10 cellular contexts compared by ENCODE assay signal in the genomic region with DNA sequence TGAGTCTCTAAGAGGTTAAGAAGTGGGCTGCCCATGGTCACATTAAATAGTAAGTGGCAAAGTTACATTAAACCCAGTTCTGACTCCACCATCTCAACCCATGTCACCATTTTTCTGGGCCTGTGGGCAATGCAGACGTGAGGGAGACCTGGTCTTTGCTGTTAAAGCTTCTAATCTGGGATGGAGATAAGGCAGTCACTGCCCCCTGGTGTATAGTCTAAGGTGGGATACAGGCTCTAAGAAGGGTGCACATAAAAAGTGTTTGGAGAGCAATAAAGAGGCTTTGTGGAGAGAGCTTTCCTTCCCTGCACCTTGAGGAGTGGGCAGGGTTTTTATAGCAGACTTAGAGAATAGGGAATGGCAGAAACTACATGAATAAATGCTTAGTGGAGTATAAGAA.
DNase-seq lines count a peak whose midpoint lies in the region; ATAC-seq and TF ChIP-seq lines count a peak whose summit lies in the region.
"Had no signal": no experiment of that assay in that cellular context is flagged by ENCODE, and none has a peak within 500 bp of the region (broad histone marks: within the 10 kb centered on the region; RNA-seq: fewer than 3 reads in every experiment).

No MANE protein-coding gene starts in this region.

- no peak for DNase-seq in stimulated activated naive CD8-positive, alpha-beta T cell treated with anti-CD3 and anti-CD28 coated beads, Interleukin-15, amount 100 ng/mL, for 72 hours
- DNase-seq in stimulated activated naive CD8-positive, alpha-beta T cell treated with anti-CD3 and anti-CD28 coated beads, Interleukin-15, Interleukin-2, amounts not matched to agents 100 U/mL and 50 U/mL, for 24 hours, result no peak
- DNase-seq in NCI-H82 (lab: John Stamatoyannopoulos, UW), result peak; percentile 88
- peak; percentile 32 to 47 for DNase-seq in fibroblast of lung (ENCODE audit: low read depth in 2 of 2)
- DNase-seq in effector CD4-positive, alpha-beta T cell, result no peak
- DNase-seq in esophagus muscularis mucosa (ENCODE audit: extremely low spot score), result no peak
- no peak for DNase-seq in testis
- DNase-seq: activated T-cell treated with anti-CD3 and anti-CD28 coated beads, Interleukin-2, amount 50 U/mL, for 4 hours; KG1 had no signal

- WGBS in esophagus muscularis mucosa, result 82% methylated on average over 1 of the region's 1 CpG
- 76 to 90% methylated on average over 1 of the region's 1 CpG for WGBS in testis, 2 donors

- no peaks in the 10 kb centered on the region for H3K9me3 Mint-ChIP-seq in stimulated activated naive CD8-positive, alpha-beta T cell treated with anti-CD3 and anti-CD28 coated beads, Interleukin-15, amount 100 ng/mL, for 72 hours
- H3K9me3 Mint-ChIP-seq: activated T-cell treated with anti-CD3 and anti-CD28 coated beads, Interleukin-2, amount 50 U/mL, for 4 hours had no signal

- H3K27ac ChIP-seq in fibroblast of lung (ENCODE audit: insufficient read depth, low read length) (no peak overlapping the region), esophagus muscularis mucosa (replicated peaks in 1 of 4) (no peak overlapping the region), testis (no peak overlapping the region)

- TF ChIP-seq POLR2A in esophagus muscularis mucosa (IDR thresholded peaks at IDR 0.05; ENCODE audit: low read depth), result no peak
- no peak for TF ChIP-seq POLR2A in testis (IDR thresholded peaks at IDR 0.05)

- no peak overlapping the region for H3K27ac Mint-ChIP-seq in stimulated activated naive CD8-positive, alpha-beta T cell treated with anti-CD3 and anti-CD28 coated beads, Interleukin-15, amount 100 ng/mL, for 72 hours

- no peak overlapping the region for H2AFZ ChIP-seq in fibroblast of lung (ENCODE audit: low read length)

- TF ChIP-seq EP300 in esophagus muscularis mucosa (IDR thresholded peaks at IDR 0.05), result no peak

- peak; percentile 58 for ATAC-seq in stimulated activated naive CD8-positive, alpha-beta T cell treated with anti-CD3 and anti-CD28 coated beads, Interleukin-15, amount 100 ng/mL, for 72 hours
- no peak for ATAC-seq in stimulated activated naive CD8-positive, alpha-beta T cell treated with anti-CD3 and anti-CD28 coated beads, Interleukin-15, Interleukin-2, amounts not matched to agents 100 U/mL and 50 U/mL, for 24 hours
- ATAC-seq in HG02610 (IDR thresholded peaks at IDR 0.05; ENCODE audit: unreplicated experiment), result no peak
- ATAC-seq: activated T-cell treated with anti-CD3 and anti-CD28 coated beads, Interleukin-2, amount 50 U/mL, for 4 hours had no signal

- no peaks in the 10 kb centered on the region for H3K9me3 ChIP-seq in fibroblast of lung (ENCODE audit: control insufficient read depth, insufficient read depth, low read depth, low read length)
- no peaks in the 10 kb centered on the region for H3K9me3 ChIP-seq in esophagus muscularis mucosa
- H3K9me3 ChIP-seq in testis, result no peaks in the 10 kb centered on the region

- TF ChIP-seq CTCF in fibroblast of lung (conservative IDR thresholded peaks at IDR 0.05 in 1 of 2, IDR thresholded peaks at IDR 0.05 in 1 of 2; ENCODE audit: low read depth in 1 of 2, low read length in 2 of 2) (peak; percentile 33 to 34), esophagus muscularis mucosa (IDR thresholded peaks at IDR 0.05) (peak in 1 of 3 experiments; percentile 22), testis (IDR thresholded peaks at IDR 0.05) (no peak)

- H3K27me3 ChIP-seq in fibroblast of lung (ENCODE audit: control insufficient read depth, insufficient read depth, low read length) (no peaks in the 10 kb centered on the region), esophagus muscularis mucosa (no peaks in the 10 kb centered on the region), testis (no peaks in the 10 kb centered on the region)

- no peaks in the 10 kb centered on the region for H3K79me2 ChIP-seq in fibroblast of lung (ENCODE audit: control insufficient read depth, insufficient read depth, low read length)

- H3K4me1 Mint-ChIP-seq in stimulated activated naive CD8-positive, alpha-beta T cell treated with anti-CD3 and anti-CD28 coated beads, Interleukin-15, amount 100 ng/mL, for 72 hours, result no peaks in the 10 kb centered on the region

- H3K4me1 ChIP-seq in fibroblast of lung (ENCODE audit: control insufficient read depth, extremely low read depth, insufficient read depth, low read length), result peaks cover 2% of the 10 kb centered on the region
- H3K4me1 ChIP-seq in esophagus muscularis mucosa, result peaks cover 8 to 29% (median 16%) of the 10 kb centered on the region in 4 donors
- H3K4me1 ChIP-seq in testis, result peaks cover 17% of the 10 kb centered on the region

- H3K27me3 Mint-ChIP-seq in stimulated activated naive CD8-positive, alpha-beta T cell treated with anti-CD3 and anti-CD28 coated beads, Interleukin-15, amount 100 ng/mL, for 72 hours, result peaks cover 17% of the 10 kb centered on the region

- no peak overlapping the region for H3K9ac ChIP-seq in fibroblast of lung (ENCODE audit: insufficient read depth, low read length)

- no peaks in the 10 kb centered on the region for H3K36me3 ChIP-seq in fibroblast of lung (ENCODE audit: control insufficient read depth, insufficient read depth, low read length)
- H3K36me3 ChIP-seq in esophagus muscularis mucosa, result no peaks in the 10 kb centered on the region
- H3K36me3 ChIP-seq in testis (ENCODE audit: low read depth, missing control alignments), result no peaks in the 10 kb centered on the region

- H3K4me3 ChIP-seq in fibroblast of lung (replicated peaks in 1 of 4; ENCODE audit: control extremely low read depth in 1 of 4, insufficient read depth in 1 of 4, low read depth in 3 of 4, low read length in 4 of 4), result no peak overlapping the region
- H3K4me3 ChIP-seq in esophagus muscularis mucosa, result no peak overlapping the region
- no peak overlapping the region for H3K4me3 ChIP-seq in testis

- intact Hi-C loops in esophagus muscularis mucosa (cut with DNase I) (loop anchor here (10.0 kb wide), 1 partner anchor 140 kb away; a partner anchor contains a TSS), testis (cut with DNase I; ENCODE audit: low total_unique reads) (no loop called here)

- no peak overlapping the region for H3K4me3 Mint-ChIP-seq in stimulated activated naive CD8-positive, alpha-beta T cell treated with anti-CD3 and anti-CD28 coated beads, Interleukin-15, amount 100 ng/mL, for 72 hours
- H3K4me3 Mint-ChIP-seq: activated T-cell treated with anti-CD3 and anti-CD28 coated beads, Interleukin-2, amount 50 U/mL, for 4 hours had no signal

- no peak overlapping the region for H3K4me2 ChIP-seq in fibroblast of lung (ENCODE audit: extremely low read depth, insufficient read depth, low read length)

- H4K20me1 ChIP-seq in fibroblast of lung (ENCODE audit: control insufficient read depth, extremely low read depth, insufficient read depth, low read length), result no peaks in the 10 kb centered on the region

Comparison
In these comparisons a context has a peak if more than half of its experiments do, and no peak if none do; other contexts are left out.
1. DNase-seq: peak in NCI-H82 (single experiment) and fibroblast of lung (2 of 2); none in stimulated activated naive CD8-positive, alpha-beta T cell treated with anti-CD3 and anti-CD28 coated beads, Interleukin-15, amount 100 ng/mL, for 72 hours (0 of 2), stimulated activated naive CD8-positive, alpha-beta T cell treated with anti-CD3 and anti-CD28 coated beads, Interleukin-15, Interleukin-2, amounts not matched to agents 100 U/mL and 50 U/mL, for 24 hours (single experiment), effector CD4-positive, alpha-beta T cell (single experiment), esophagus muscularis mucosa (single experiment) and testis (single experiment).
2. CTCF ChIP-seq: peak in fibroblast of lung (2 of 2); none in testis (0 of 3).